In the genomic region with DNA sequence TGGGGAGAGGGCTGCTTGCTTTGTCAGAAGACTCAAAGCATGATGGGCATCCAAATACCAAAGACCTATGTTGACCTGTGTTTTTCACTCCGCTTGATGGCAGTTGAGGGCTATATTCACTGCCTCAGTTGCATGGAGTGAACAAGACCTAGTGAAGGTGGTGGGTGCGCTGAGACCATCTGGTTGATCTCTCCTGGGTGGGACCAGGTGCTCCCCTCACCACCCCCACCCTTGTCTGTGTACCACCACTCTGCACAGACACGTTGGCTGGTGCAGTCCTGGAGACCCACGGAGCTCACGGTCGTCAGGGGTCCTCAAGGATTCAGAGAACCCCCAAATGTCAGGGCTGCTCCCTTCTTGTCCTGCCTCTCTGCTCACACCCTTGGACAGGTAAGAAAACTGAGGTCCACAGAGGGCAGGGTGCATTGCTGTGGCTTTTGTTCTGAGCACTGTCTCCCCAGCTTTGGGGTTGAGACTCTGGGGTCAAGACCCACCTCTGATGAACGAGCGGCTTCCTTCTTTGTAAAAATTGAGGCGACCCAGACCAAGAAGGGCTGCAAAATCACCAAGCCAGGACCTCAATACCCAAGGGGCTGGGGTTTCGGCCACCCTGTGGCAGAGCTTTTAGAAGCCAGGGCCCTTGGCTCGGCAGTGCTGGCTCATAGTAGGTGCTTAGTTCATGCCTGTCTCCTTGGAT, we compare ENCODE assay signal across 19 cellular contexts.
DNase-seq lines count a peak whose midpoint lies in the region; ATAC-seq and TF ChIP-seq lines count a peak whose summit lies in the region.
"Had no signal": no experiment of that assay in that cellular context is flagged by ENCODE, and none has a peak within 500 bp of the region (broad histone marks: within the 10 kb centered on the region; RNA-seq: fewer than 3 reads in every experiment).

No MANE protein-coding gene starts in this region.

- H4K20me1 ChIP-seq in Karpas-422 (ENCODE audit: insufficient read depth, low read depth, low read length), result no peaks in the 10 kb centered on the region

- no peaks in the 10 kb centered on the region for H3K27me3 ChIP-seq in Karpas-422 (ENCODE audit: low read length)
- H3K27me3 ChIP-seq: breast epithelium, upper lobe of left lung had no signal

- no peak overlapping the region for H3K4me2 ChIP-seq in Karpas-422 (ENCODE audit: low read depth, low read length, poor library complexity, severe bottlenecking)
- H3K4me2 ChIP-seq: SK-N-SH had no signal

- H3K27ac ChIP-seq in Karpas-422 (ENCODE audit: low read length), result no peak overlapping the region
- H3K27ac ChIP-seq: breast epithelium, heart right ventricle, upper lobe of left lung had no signal

- H3K27me3 Mint-ChIP-seq in CD14-positive monocyte (ENCODE audit: low read depth in 3 of 3), result peaks cover 7 to 14% (median 10%) of the 10 kb centered on the region in 3 donors
- H3K27me3 Mint-ChIP-seq: activated CD4-positive, alpha-beta memory T cell treated with anti-CD3 and anti-CD28 coated beads, Interleukin-2, amount 10 ng/mL, durations not matched to agents 7 days and 5 days had no signal

- no peak overlapping the region for H3K4me3 ChIP-seq in Karpas-422 (ENCODE audit: low read length)
- H3K4me3 ChIP-seq: breast epithelium, heart right ventricle, upper lobe of left lung had no signal

- no peaks in the 10 kb centered on the region for H3K79me2 ChIP-seq in Karpas-422 (ENCODE audit: low read length)

- intact Hi-C loops in CD14-positive monocyte (cut with micrococcal nuclease), result no loop called here

- H3K9me3 Mint-ChIP-seq in CD14-positive monocyte, result peaks cover 0 to 4% (median 0%) of the 10 kb centered on the region in 7 donors
- H3K9me3 Mint-ChIP-seq: activated CD4-positive, alpha-beta memory T cell treated with anti-CD3 and anti-CD28 coated beads, Interleukin-2, amount 10 ng/mL, durations not matched to agents 7 days and 5 days; activated T-cell treated with anti-CD3 and anti-CD28 coated beads, Interleukin-2, amount 50 U/mL, for 72 hours; T-helper 2 cell treated with Interferon-gamma antibody and Interleukin-4, amounts not matched to agents 5 μg/mL and 100 μg/mL, for 36 hours had no signal

- TF ChIP-seq CTCF in CD14-positive monocyte (IDR thresholded peaks at IDR 0.05), result no peak

- DNase-seq in CD14-positive monocyte (ENCODE audit: low spot score) (peak; percentile 21), Karpas-422 (peak; percentile 28), left lobe of liver (ENCODE audit: low spot score) (peak; percentile 28), middle frontal gyrus (ENCODE audit: extremely low spot score, low spot score) (no peak), T-helper 9 cell (no peak), DMS53 (lab: John Stamatoyannopoulos, UW) (no peak)
- peak; percentile 14 for DNase-seq in stimulated activated CD8-positive, alpha-beta memory T cell treated with anti-CD3 and anti-CD28 coated beads, Interleukin-4, amount 100 ng/mL, for 48 hours
- DNase-seq: activated CD4-positive, alpha-beta memory T cell treated with anti-CD3 and anti-CD28 coated beads, Interleukin-2, amount 10 ng/mL, durations not matched to agents 7 days and 5 days; activated T-cell treated with anti-CD3 and anti-CD28 coated beads, Interleukin-2, amount 50 U/mL, for 72 hours; heart right ventricle; NCI-H524; SK-N-SH; stimulated activated naive CD4-positive, alpha-beta T cell treated with Interleukin-2 at 50 U/mL for 16 hours had no signal

- no peak overlapping the region for H2AFZ ChIP-seq in Karpas-422 (ENCODE audit: low read length)

- H3K36me3 ChIP-seq in Karpas-422 (ENCODE audit: insufficient read depth, low read length), result no peaks in the 10 kb centered on the region
- H3K36me3 ChIP-seq: breast epithelium, heart right ventricle, upper lobe of left lung had no signal

- peaks cover 14% of the 10 kb centered on the region for H3K4me1 ChIP-seq in Karpas-422 (ENCODE audit: low read length)
- H3K4me1 ChIP-seq: heart right ventricle, upper lobe of left lung had no signal

- ATAC-seq in left lobe of liver, result no peak
- ATAC-seq: activated T-cell treated with anti-CD3 and anti-CD28 coated beads, Interleukin-2, amount 50 U/mL, for 72 hours; HCT116; heart right ventricle; WTC11 had no signal

- no peak overlapping the region for H3K9ac ChIP-seq in Karpas-422 (ENCODE audit: low read length)
- H3K9ac ChIP-seq: SK-N-SH had no signal

- H3K27ac Mint-ChIP-seq in CD14-positive monocyte, result no peak overlapping the region
- H3K27ac Mint-ChIP-seq: activated CD4-positive, alpha-beta memory T cell treated with anti-CD3 and anti-CD28 coated beads, Interleukin-2, amount 10 ng/mL, durations not matched to agents 7 days and 5 days; activated T-cell treated with anti-CD3 and anti-CD28 coated beads, Interleukin-2, amount 50 U/mL, for 72 hours; B cell; T-helper 2 cell treated with Interferon-gamma antibody and Interleukin-4, amounts not matched to agents 5 μg/mL and 100 μg/mL, for 36 hours; WTC11 had no signal

- no peaks in the 10 kb centered on the region for H3K36me3 Mint-ChIP-seq in CD14-positive monocyte

- no peaks in the 10 kb centered on the region for H3K9me2 ChIP-seq in Karpas-422 (replicated peaks; ENCODE audit: insufficient read depth, low read length)
- H3K9me2 ChIP-seq: SK-N-SH had no signal

- no peak overlapping the region for H3K4me3 Mint-ChIP-seq in CD14-positive monocyte
- H3K4me3 Mint-ChIP-seq: activated CD4-positive, alpha-beta memory T cell treated with anti-CD3 and anti-CD28 coated beads, Interleukin-2, amount 10 ng/mL, durations not matched to agents 7 days and 5 days; activated T-cell treated with anti-CD3 and anti-CD28 coated beads, Interleukin-2, amount 50 U/mL, for 72 hours; B cell; T-helper 2 cell treated with Interferon-gamma antibody and Interleukin-4, amounts not matched to agents 5 μg/mL and 100 μg/mL, for 36 hours; WTC11 had no signal

- no peaks in the 10 kb centered on the region for H3K4me1 Mint-ChIP-seq in CD14-positive monocyte
- H3K4me1 Mint-ChIP-seq: activated CD4-positive, alpha-beta memory T cell treated with anti-CD3 and anti-CD28 coated beads, Interleukin-2, amount 10 ng/mL, durations not matched to agents 7 days and 5 days; B cell had no signal

- no peaks in the 10 kb centered on the region for H3K9me3 ChIP-seq in Karpas-422 (ENCODE audit: low read length)
- H3K9me3 ChIP-seq: breast epithelium, heart right ventricle, SK-N-SH, upper lobe of left lung had no signal

Comparison
In these comparisons a context has a peak if more than half of its experiments do, and no peak if none do; other contexts are left out.
1. DNase-seq: peak in CD14-positive monocyte (single experiment), Karpas-422 (single experiment), left lobe of liver (single experiment) and stimulated activated CD8-positive, alpha-beta memory T cell treated with anti-CD3 and anti-CD28 coated beads, Interleukin-4, amount 100 ng/mL, for 48 hours (single experiment); none in middle frontal gyrus (single experiment), T-helper 9 cell (single experiment) and DMS53 (single experiment).